23 cellular contexts compared by ENCODE assay signal in the genomic region with DNA sequence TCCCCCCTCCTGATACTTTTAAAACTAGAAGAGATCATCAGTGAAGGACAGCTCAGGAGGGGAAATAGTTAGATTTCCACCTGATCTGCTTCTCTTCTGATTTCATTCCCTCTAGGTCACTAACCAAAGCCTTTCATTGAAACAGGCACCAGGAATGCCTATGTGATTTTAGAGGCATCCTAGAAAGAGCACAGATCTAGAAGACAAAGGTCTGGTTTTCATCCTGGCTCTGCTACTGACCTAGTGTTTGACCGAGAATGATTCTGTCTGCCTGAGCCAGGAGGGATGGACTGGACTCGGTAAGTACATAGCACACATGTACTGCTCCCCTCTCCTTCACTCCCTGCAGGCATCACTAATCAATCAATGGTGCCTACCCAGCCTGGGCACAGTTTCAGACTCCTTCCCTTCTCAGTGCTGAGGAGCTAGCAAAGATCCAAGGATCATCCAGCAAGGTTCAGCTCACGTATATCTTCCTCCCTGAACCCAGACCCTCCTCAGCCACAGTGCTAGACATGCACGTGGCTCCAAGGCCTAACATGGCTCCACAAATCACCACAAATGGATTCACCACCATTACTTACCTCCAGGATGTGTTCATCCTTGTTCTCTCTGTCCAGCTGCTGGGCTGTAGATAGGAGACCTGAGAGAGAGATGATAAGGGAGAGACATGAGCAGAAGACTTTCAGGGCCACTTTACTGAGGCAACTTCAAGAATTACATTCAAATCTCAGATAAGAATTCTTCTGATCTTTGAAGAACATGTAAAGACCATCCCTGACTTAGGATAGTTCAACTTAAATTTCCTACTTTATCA. TPM values are rescaled to one million over a fixed set of nuclear protein-coding genes. Genes with fewer than 3 reads are reported as not detected.
DNase-seq lines count a peak whose midpoint lies in the region; ATAC-seq and TF ChIP-seq lines count a peak whose summit lies in the region.
"Had no signal": no experiment of that assay in that cellular context is flagged by ENCODE, and none has a peak within 500 bp of the region (broad histone marks: within the 10 kb centered on the region; RNA-seq: fewer than 3 reads in every experiment).

No MANE protein-coding gene starts in this region.

- H3K9me3 ChIP-seq in OCI-LY3 (ENCODE audit: insufficient read depth, low read length) (no peaks in the 10 kb centered on the region), thoracic aorta (no peaks in the 10 kb centered on the region), aorta (ENCODE audit: control insufficient read depth, low read length) (no peaks in the 10 kb centered on the region)
- H3K9me3 ChIP-seq: MG63 had no signal

- H3K36me3 ChIP-seq in OCI-LY3 (replicated peaks; ENCODE audit: low read depth, low read length) (no peaks in the 10 kb centered on the region), thoracic aorta (no peaks in the 10 kb centered on the region), aorta (ENCODE audit: control insufficient read depth in 1 of 2, insufficient read depth in 2 of 2, low read length in 1 of 2) (no peaks in the 10 kb centered on the region)
- H3K36me3 ChIP-seq: MG63 had no signal

- no peak for DNase-seq in activated naive CD8-positive, alpha-beta T cell treated with anti-CD3 and anti-CD28 coated beads, Interleukin-2, amount 50 U/mL, for 24 hours
- DNase-seq in activated naive CD8-positive, alpha-beta T cell treated with anti-CD3 and anti-CD28 coated beads for 36 hours, result no peak
- DNase-seq in erythroblast (lab: John Stamatoyannopoulos, UW), result peak; percentile 27 to 60
- DNase-seq in thoracic aorta (ENCODE audit: low spot score), result no peak
- no peak for DNase-seq in NCI-H1436 (lab: John Stamatoyannopoulos, UW)
- DNase-seq in aorta, result no peak
- DNase-seq in G401 (ENCODE audit: low spot score), result no peak
- DNase-seq: ACHN; AML-193; HCEC 1CT; Kasumi-1; MG63; NCI-H1417 treated with DMSO at 0.1 percent for 48 hours; NCI-H1930; NCI-H510A; NK-92 treated with Interleukin-12 subunit alpha and Interleukin-12 subunit beta, amount 100 ng/mL, for 24 hours had no signal

- 83 to 87% methylated on average over 4 of the region's 4 CpGs for WGBS in aorta, 2 donors

- peak; percentile 15 for ATAC-seq in activated naive CD8-positive, alpha-beta T cell treated with anti-CD3 and anti-CD28 coated beads, Interleukin-2, amount 50 U/mL, for 24 hours
- ATAC-seq in thoracic aorta (ENCODE audit: insufficient number of reproducible peaks, low FRiP score, low read depth) (peak; percentile 11), aorta (ENCODE audit: low FRiP score) (no peak)
- ATAC-seq: GM23338, Right ventricle myocardium inferior had no signal

- H3K4me1 ChIP-seq in OCI-LY3 (ENCODE audit: low read length), result peaks cover 46% of the 10 kb centered on the region
- H3K4me1 ChIP-seq in thoracic aorta (ENCODE audit: control insufficient read depth in 1 of 2, low read depth in 2 of 2), result no peaks in the 10 kb centered on the region
- no peaks in the 10 kb centered on the region for H3K4me1 ChIP-seq in aorta (ENCODE audit: control insufficient read depth in 1 of 2, insufficient read depth in 2 of 2, low read length in 2 of 2)

- H3K9me3 Mint-ChIP-seq in activated naive CD8-positive, alpha-beta T cell treated with anti-CD3 and anti-CD28 coated beads, Interleukin-2, amount 50 U/mL, for 24 hours, result no peaks in the 10 kb centered on the region
- no peaks in the 10 kb centered on the region for H3K9me3 Mint-ChIP-seq in activated naive CD8-positive, alpha-beta T cell treated with anti-CD3 and anti-CD28 coated beads for 36 hours
- H3K9me3 Mint-ChIP-seq: GM23338; T-helper 1 cell treated with Interleukin-12 subunit alpha and Interleukin-12 subunit beta and Interleukin-4 antibody, amounts not matched to agents 30 μg/mL and 1 μg/mL, for 36 hours had no signal

- H3K27ac ChIP-seq in OCI-LY3 (ENCODE audit: low read length), result peak overlapping the region; percentile 90
- H3K27ac ChIP-seq in thoracic aorta, result no peak overlapping the region
- H3K27ac ChIP-seq in aorta (ENCODE audit: low read depth in 1 of 2, low read length in 2 of 2), result no peak overlapping the region
- H3K27ac ChIP-seq: 22Rv1, C4-2B had no signal

- no peaks in the 10 kb centered on the region for H3K36me3 Mint-ChIP-seq in activated naive CD8-positive, alpha-beta T cell treated with anti-CD3 and anti-CD28 coated beads, Interleukin-2, amount 50 U/mL, for 24 hours (ENCODE audit: low read depth)
- H3K36me3 Mint-ChIP-seq in activated naive CD8-positive, alpha-beta T cell treated with anti-CD3 and anti-CD28 coated beads for 36 hours, result no peaks in the 10 kb centered on the region

- H3K9ac ChIP-seq in OCI-LY3 (ENCODE audit: low read length), result peak overlapping the region; percentile 61; the same call in 1 of the 2 replicates

- no peak for TF ChIP-seq CTCF in OCI-LY3 (IDR thresholded peaks at IDR 0.05; ENCODE audit: low read depth, low read length)
- TF ChIP-seq CTCF in thoracic aorta (IDR thresholded peaks at IDR 0.05), result no peak

- no peaks in the 10 kb centered on the region for H3K79me2 ChIP-seq in OCI-LY3 (ENCODE audit: low read length)

- H3K4me3 Mint-ChIP-seq in activated naive CD8-positive, alpha-beta T cell treated with anti-CD3 and anti-CD28 coated beads, Interleukin-2, amount 50 U/mL, for 24 hours, result no peak overlapping the region
- no peak overlapping the region for H3K4me3 Mint-ChIP-seq in activated naive CD8-positive, alpha-beta T cell treated with anti-CD3 and anti-CD28 coated beads for 36 hours
- H3K4me3 Mint-ChIP-seq: GM23338; T-helper 1 cell treated with Interleukin-12 subunit alpha and Interleukin-12 subunit beta and Interleukin-4 antibody, amounts not matched to agents 30 μg/mL and 1 μg/mL, for 36 hours had no signal

- intact Hi-C loops in aorta (cut with DNase I), result no loop called here

- in situ Hi-C loops in G401 (cut with HindIII; ENCODE audit: low sequenced_read_pairs), result no loop called here

- peak overlapping the region; percentile 63 for H3K4me3 ChIP-seq in OCI-LY3 (ENCODE audit: low read length)
- no peak overlapping the region for H3K4me3 ChIP-seq in thoracic aorta
- no peak overlapping the region for H3K4me3 ChIP-seq in aorta (ENCODE audit: low read length in 2 of 2)
- H3K4me3 ChIP-seq: GM23338, MG63 had no signal

- H3K27me3 ChIP-seq in OCI-LY3 (ENCODE audit: low read depth, low read length), result no peaks in the 10 kb centered on the region
- no peaks in the 10 kb centered on the region for H3K27me3 ChIP-seq in thoracic aorta (replicated peaks; ENCODE audit: insufficient read depth)
- H3K27me3 ChIP-seq in aorta (ENCODE audit: control insufficient read depth in 1 of 2, insufficient read depth in 2 of 2, low read length in 1 of 2), result no peaks in the 10 kb centered on the region

- H2AFZ ChIP-seq in OCI-LY3 (ENCODE audit: low read depth, low read length), result peak overlapping the region; percentile 42; the same call in 1 of the 2 replicates
- H2AFZ ChIP-seq: GM23338 had no signal

- H3K4me2 ChIP-seq in OCI-LY3 (ENCODE audit: low read length), result peak overlapping the region; percentile 76
- H3K4me2 ChIP-seq: GM23338 had no signal

- H3K4me1 Mint-ChIP-seq in activated naive CD8-positive, alpha-beta T cell treated with anti-CD3 and anti-CD28 coated beads, Interleukin-2, amount 50 U/mL, for 24 hours, result peaks cover 3% of the 10 kb centered on the region
- no peaks in the 10 kb centered on the region for H3K4me1 Mint-ChIP-seq in activated naive CD8-positive, alpha-beta T cell treated with anti-CD3 and anti-CD28 coated beads for 36 hours
- H3K4me1 Mint-ChIP-seq: GM23338 had no signal

- no peak for TF ChIP-seq POLR2A in erythroblast (IDR thresholded peaks at IDR 0.05; ENCODE audit: low read length)

- H4K20me1 ChIP-seq in OCI-LY3 (ENCODE audit: insufficient read depth, low read length), result no peaks in the 10 kb centered on the region

- H3K27ac Mint-ChIP-seq in activated naive CD8-positive, alpha-beta T cell treated with anti-CD3 and anti-CD28 coated beads, Interleukin-2, amount 50 U/mL, for 24 hours, result no peak overlapping the region
- no peak overlapping the region for H3K27ac Mint-ChIP-seq in activated naive CD8-positive, alpha-beta T cell treated with anti-CD3 and anti-CD28 coated beads for 36 hours
- H3K27ac Mint-ChIP-seq: GM23338; T-helper 1 cell treated with Interleukin-12 subunit alpha and Interleukin-12 subunit beta and Interleukin-4 antibody, amounts not matched to agents 30 μg/mL and 1 μg/mL, for 36 hours had no signal

- H3K27me3 Mint-ChIP-seq in activated naive CD8-positive, alpha-beta T cell treated with anti-CD3 and anti-CD28 coated beads, Interleukin-2, amount 50 U/mL, for 24 hours, result no peaks in the 10 kb centered on the region
- H3K27me3 Mint-ChIP-seq in activated naive CD8-positive, alpha-beta T cell treated with anti-CD3 and anti-CD28 coated beads for 36 hours, result no peaks in the 10 kb centered on the region

RNA-seq across cellular contexts. Expression of a gene that starts 35.2 kb away (rescaled TPM):
- total RNA-seq in activated naive CD8-positive, alpha-beta T cell treated with anti-CD3 and anti-CD28 coated beads for 36 hours, result not detected
- under 1 TPM in 1 of 2 donors, not detected in 1; 0.14 TPM for total RNA-seq in thoracic aorta
- total RNA-seq in aorta, result under 1 TPM in 1 of 2 donors, not detected in 1; 0.15 TPM
- not detected for polyA plus RNA-seq in aorta
- total RNA-seq in G401 (2014; rRNA removed; shearing (Covaris generic)), result not detected in 2 replicates
- total RNA-seq: OCI-LY7, Right ventricle myocardium inferior had no signal

Comparison
In these comparisons a context has a peak if more than half of its experiments do, and no peak if none do; other contexts are left out.
1. DNase-seq: peak in erythroblast (2 of 2); none in activated naive CD8-positive, alpha-beta T cell treated with anti-CD3 and anti-CD28 coated beads, Interleukin-2, amount 50 U/mL, for 24 hours (single experiment), activated naive CD8-positive, alpha-beta T cell treated with anti-CD3 and anti-CD28 coated beads for 36 hours (single experiment), thoracic aorta (single experiment), NCI-H1436 (single experiment), aorta (0 of 2) and G401 (single experiment).